In the genomic region with DNA sequence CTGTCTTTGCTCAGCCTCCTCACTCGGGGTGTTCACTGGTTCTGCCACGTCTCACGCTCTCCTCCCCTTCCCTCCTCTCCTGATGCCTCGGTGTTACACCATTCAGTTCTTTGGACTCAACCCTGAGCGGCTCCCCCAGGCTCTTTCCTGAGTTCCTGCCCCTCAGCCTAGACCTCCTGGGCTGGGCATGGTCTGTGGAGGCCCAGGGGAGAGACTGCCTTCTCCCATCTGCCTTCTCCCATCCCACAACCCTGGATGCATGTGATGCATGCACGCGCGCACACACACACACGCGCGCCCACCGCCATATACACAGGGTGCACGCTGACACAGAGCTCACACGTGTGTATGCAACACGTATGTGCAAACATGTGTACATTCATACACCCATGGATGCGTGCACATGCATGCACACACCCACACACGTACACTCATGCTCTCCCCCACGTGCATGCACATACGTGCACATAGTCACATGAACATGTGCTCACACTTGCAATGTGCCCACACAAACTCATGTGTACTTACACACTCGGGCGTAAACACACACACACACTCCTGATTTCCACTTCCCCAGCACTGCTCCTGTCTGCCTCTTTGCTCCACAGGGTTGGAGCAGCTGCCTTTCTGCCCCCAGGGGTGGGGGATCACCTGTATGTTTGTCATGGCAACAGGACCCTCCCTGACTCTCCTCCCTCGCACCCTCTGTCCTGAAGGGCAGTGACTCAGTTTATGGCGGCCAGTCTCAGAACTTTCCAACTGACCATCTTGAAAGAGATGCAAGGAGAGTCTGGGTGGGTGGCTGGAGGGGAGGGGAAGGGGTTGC, we compare ENCODE assay signal across 19 cellular contexts. TPM values are rescaled to one million over a fixed set of nuclear protein-coding genes. Genes with fewer than 3 reads are reported as not detected.
DNase-seq lines count a peak whose midpoint lies in the region; ATAC-seq, FAIRE-seq and TF ChIP-seq lines count a peak whose summit lies in the region.
"Had no signal": no experiment of that assay in that cellular context is flagged by ENCODE, and none has a peak within 500 bp of the region (broad histone marks: within the 10 kb centered on the region; RNA-seq: fewer than 3 reads in every experiment).

No MANE protein-coding gene starts in this region.

- H3K4me2 ChIP-seq in H1 (ENCODE audit: insufficient read depth in 1 of 2, low read depth in 2 of 2, low read length in 2 of 2), result no peak overlapping the region; a peak in 1 of 4 replicates

- H3K23ac ChIP-seq in H1 (ENCODE audit: insufficient read length), result no peak overlapping the region

- peak overlapping the region; percentile 31; the same call in 1 of the 2 replicates for H4K8ac ChIP-seq in H1 (ENCODE audit: extremely low read depth, insufficient read depth, low read length)

- no peak overlapping the region for H4K5ac ChIP-seq in H1 (ENCODE audit: insufficient read length, low read depth, low read length)

- H2BK20ac ChIP-seq in H1 (ENCODE audit: low read length), result no peak overlapping the region

- CTCF ChIA-PET in HEK293 (lab: Yijun Ruan, JAX), result no interaction called here
- CTCF ChIA-PET in H1 (lab: Charles Lee; ENCODE audit: partially characterized antibody), result interaction anchor here (0.8 to 2.3 kb wide), 4 partner anchors 15 to 325 kb away, joined by 3 to 6 read pairs (median 4); no protein-coding TSS in a partner anchor

- H3K79me1 ChIP-seq in H1 (ENCODE audit: low read depth, low read length), result peaks cover 5% of the 10 kb centered on the region; the same call in 1 of the 2 replicates

- H3K4me3 Mint-ChIP-seq in natural killer cell treated with Interleukin-12 subunit alpha and Interleukin-12 subunit beta and Interleukin-15 and Interleukin-18, amount 100 ng/mL, for 72 hours, result no peak overlapping the region
- H3K4me3 Mint-ChIP-seq: CD14-positive monocyte had no signal

- intact Hi-C loops in upper lobe of right lung (cut with DNase I), result no loop called here

- H3K9me3 Mint-ChIP-seq in natural killer cell treated with Interleukin-12 subunit alpha and Interleukin-12 subunit beta and Interleukin-15 and Interleukin-18, amount 100 ng/mL, for 72 hours, result no peaks in the 10 kb centered on the region

- no peak overlapping the region for H2AFZ ChIP-seq in H1 (ENCODE audit: low read length)

- H3K14ac ChIP-seq in H1 (ENCODE audit: insufficient read length), result no peak overlapping the region

- DNase-seq in H1 (ENCODE audit: low read depth in 1 of 2, low spot score in 2 of 2), result no peak
- no peak for DNase-seq in natural killer cell treated with Interleukin-12 subunit alpha and Interleukin-12 subunit beta and Interleukin-15 and Interleukin-18, amount 100 ng/mL, for 72 hours (ENCODE audit: low spot score)
- no peak for DNase-seq in upper lobe of right lung
- DNase-seq in GM20000 (ENCODE audit: low spot score), result no peak
- no peak for DNase-seq in HT-29 (ENCODE audit: low spot score)
- DNase-seq: ACHN, AML-193, KBM-7, MV-4-11, NCI-H1417, NCI-H187 treated with DMSO at 0.1 percent for 48 hours, NCI-H526 treated with DMSO at 0.1 percent for 48 hours, OCI-M1, SIG-M5 had no signal

- peaks cover 6 to 20% of the 10 kb centered on the region in 2 donors for H3K27me3 Mint-ChIP-seq in natural killer cell treated with Interleukin-12 subunit alpha and Interleukin-12 subunit beta and Interleukin-15 and Interleukin-18, amount 100 ng/mL, for 72 hours

- H2BK15ac ChIP-seq in H1 (ENCODE audit: low read length), result 0 out of 2 replicates have a peak overlapping the region, but pooled peaks have one; percentile 6

- no peak overlapping the region for H3K18ac ChIP-seq in H1 (ENCODE audit: extremely low read depth, low read length)

- H3K27ac ChIP-seq in HEK293 (ENCODE audit: extremely low read depth, low read depth, low read length) (no peak overlapping the region), H1 (ENCODE audit: low read depth, low read length) (no peak overlapping the region; the same call in 1 of the 2 replicates), upper lobe of right lung (no peak overlapping the region)
- H3K27ac ChIP-seq: HL-60 had no signal

- H2BK120ac ChIP-seq in H1 (replicated peaks; ENCODE audit: low read depth, low read length), result no peak overlapping the region

- peaks cover 0 to 2% of the 10 kb centered on the region in 2 experiments for H4K20me1 ChIP-seq in H1 (replicated peaks in 1 of 2; ENCODE audit: control insufficient read depth in 1 of 2, insufficient read depth in 2 of 2, low read length in 2 of 2)

- no peaks in the 10 kb centered on the region for H3K79me2 ChIP-seq in H1 (ENCODE audit: control insufficient read depth in 1 of 2, insufficient read depth in 2 of 2, low read length in 2 of 2)

- no peak for TF ChIP-seq EP300 in H1 (IDR thresholded peaks at IDR 0.05; ENCODE audit: borderline replicate concordance in 1 of 2, low read depth in 2 of 2, low read length in 2 of 2)

- H4K91ac ChIP-seq in H1 (replicated peaks; ENCODE audit: insufficient read length, low read length), result peak overlapping the region; percentile 79

- POLR2A ChIA-PET in HEK293 (lab: Yijun Ruan, JAX) (no interaction called here), H1 (lab: Charles Lee; ENCODE audit: partially characterized antibody) (no interaction called here)

- H2AK5ac ChIP-seq in H1 (ENCODE audit: low read depth, low read length), result peak overlapping the region; percentile 8; the same call in 1 of the 2 replicates

- no peaks in the 10 kb centered on the region; a peak in 1 of 3 replicates for H3K36me3 ChIP-seq in HEK293 (ENCODE audit: control insufficient read depth in 2 of 2, insufficient read depth in 1 of 2, low read length in 2 of 2)
- no peaks in the 10 kb centered on the region; a peak in 1 of 8 replicates for H3K36me3 ChIP-seq in H1 (ENCODE audit: control insufficient read depth in 2 of 4, insufficient read depth in 4 of 4, low read length in 3 of 4)
- no peaks in the 10 kb centered on the region for H3K36me3 ChIP-seq in upper lobe of right lung

- H3K27ac Mint-ChIP-seq in natural killer cell treated with Interleukin-12 subunit alpha and Interleukin-12 subunit beta and Interleukin-15 and Interleukin-18, amount 100 ng/mL, for 72 hours, result no peak overlapping the region
- H3K27ac Mint-ChIP-seq: CD14-positive monocyte had no signal

- peak overlapping the region; percentile 54; the same call in 1 of the 2 replicates for H2BK5ac ChIP-seq in H1 (ENCODE audit: low read depth, low read length)

- H3K4me3 ChIP-seq in HEK293 (ENCODE audit: low read depth, low read length) (no peak overlapping the region), H1 (ENCODE audit: extremely low read depth in 1 of 4, insufficient read depth in 2 of 4, low read depth in 3 of 4, low read length in 4 of 4) (no peak overlapping the region), upper lobe of right lung (no peak overlapping the region)
- H3K4me3 ChIP-seq: HAP-1 had no signal

- no peak overlapping the region for H3K4ac ChIP-seq in H1 (replicated peaks; ENCODE audit: insufficient read length, low read depth, low read length)

- no peak overlapping the region for H3K9ac ChIP-seq in H1 (replicated peaks in 1 of 4; ENCODE audit: extremely low read depth in 1 of 4, low read depth in 3 of 4, low read length in 3 of 4)

- H3K56ac ChIP-seq in H1 (replicated peaks; ENCODE audit: insufficient read length, low read depth, low read length), result no peak overlapping the region

- no peaks in the 10 kb centered on the region for H3K9me3 ChIP-seq in HEK293 (ENCODE audit: control insufficient read depth, insufficient read depth, low read depth, low read length)
- no peaks in the 10 kb centered on the region for H3K9me3 ChIP-seq in H1 (ENCODE audit: insufficient read depth in 2 of 2, low read depth in 1 of 2, low read length in 1 of 2)
- H3K9me3 ChIP-seq in upper lobe of right lung, result no peaks in the 10 kb centered on the region
- H3K9me3 ChIP-seq: HAP-1 had no signal

- no peak for TF ChIP-seq RAD21 in H1 (IDR thresholded peaks at IDR 0.05 in 1 of 2, conservative IDR thresholded peaks at IDR 0.05 in 1 of 2; ENCODE audit: low read depth in 2 of 2, low read length in 2 of 2)

- peak; percentile 49 to 57 for ATAC-seq in natural killer cell treated with Interleukin-12 subunit alpha and Interleukin-12 subunit beta and Interleukin-15 and Interleukin-18, amount 100 ng/mL, for 72 hours
- peak; percentile 30 for ATAC-seq in upper lobe of right lung
- ATAC-seq in GM21515 (IDR thresholded peaks at IDR 0.05; ENCODE audit: unreplicated experiment), result no peak

- no peak for TF ChIP-seq POLR2A in H1 (IDR thresholded peaks at IDR 0.05; ENCODE audit: control extremely low read depth in 1 of 2, low read depth in 2 of 2, low read length in 2 of 2)

- no peaks in the 10 kb centered on the region for H3K36me3 Mint-ChIP-seq in natural killer cell treated with Interleukin-12 subunit alpha and Interleukin-12 subunit beta and Interleukin-15 and Interleukin-18, amount 100 ng/mL, for 72 hours
- H3K36me3 Mint-ChIP-seq: CD14-positive monocyte had no signal

- WGBS in H1 (ENCODE audit: extremely low coverage in 1 of 2, insufficient coverage in 1 of 2, insufficient read length in 1 of 2, insufficient replicate concordance in 2 of 2, low coverage in 1 of 2, low lambda C conversion rate in 2 of 2, missing lambda C conversion rate in 1 of 2), 2 experiments, result 94% methylated on average over 23 of the region's 23 CpGs; no CpG with 5 or more reads in 1 of the 2 experiments

- no peak for FAIRE-seq in H1 (lab: Jason Lieb, UNC)

- TF ChIP-seq CTCF in HEK293 (tag by site-specific recombination; IDR thresholded peaks at IDR 0.05) (no peak), H1 (IDR thresholded peaks at IDR 0.05; ENCODE audit: control extremely low read depth in 1 of 3, insufficient read depth in 1 of 3, low read depth in 1 of 3, low read length in 3 of 3) (no peak), upper lobe of right lung (IDR thresholded peaks at IDR 0.05) (no peak), GM20000 (IDR thresholded peaks at IDR 0.05; ENCODE audit: extremely low read depth, missing control alignments) (no peak)

- H3K4me1 Mint-ChIP-seq in natural killer cell treated with Interleukin-12 subunit alpha and Interleukin-12 subunit beta and Interleukin-15 and Interleukin-18, amount 100 ng/mL, for 72 hours (ENCODE audit: low read depth in 2 of 2), result peaks cover 0 to 3% of the 10 kb centered on the region in 2 donors
- H3K4me1 Mint-ChIP-seq: CD14-positive monocyte had no signal

- H3K27me3 ChIP-seq in H1 (replicated peaks in 1 of 4; ENCODE audit: control insufficient read depth in 3 of 4, extremely low read depth in 1 of 4, insufficient read depth in 3 of 4, low read length in 3 of 4) (no peaks in the 10 kb centered on the region), upper lobe of right lung (no peaks in the 10 kb centered on the region)

- H3K23me2 ChIP-seq in H1 (ENCODE audit: low read depth, low read length), result no peaks in the 10 kb centered on the region

- no peak overlapping the region; the same call in 1 of the 2 replicates for H2BK12ac ChIP-seq in H1 (ENCODE audit: low read depth, low read length)

- H3K4me1 ChIP-seq in HEK293 (ENCODE audit: control insufficient read depth, insufficient read depth, low read length), result peaks cover 15% of the 10 kb centered on the region
- peaks cover 0 to 11% (median 4%) of the 10 kb centered on the region in 4 experiments; a peak in 5 of 7 replicates for H3K4me1 ChIP-seq in H1 (replicated peaks in 1 of 4; ENCODE audit: control insufficient read depth in 3 of 4, insufficient read depth in 4 of 4, low read length in 3 of 4)
- no peaks in the 10 kb centered on the region for H3K4me1 ChIP-seq in upper lobe of right lung

RNA-seq across cellular contexts. Expression of gene HUNK, which starts 59.0 kb away (rescaled TPM):
- 10.2 and 16.7 TPM in 2 replicates for total RNA-seq in H1 (2021; fragmentation: NEBNext Ultra II Directional; extraction: Animal tissue kit (Norgen Biotek cat#: 25700))
- 1.9 and 2.6 TPM in 2 replicates for polyA plus RNA-seq in H1 (2011; rRNA removed)
- polyA plus RNA-seq in H1 (2011; cell fraction: cytosol; rRNA removed), result 3.1 TPM
- 3.9 TPM for polyA plus RNA-seq in H1 (2011; cell fraction: nucleus; rRNA removed)
- 3.4 to 5.2 TPM (median 4.6 TPM) in 4 replicates for polyA plus RNA-seq in H1 (2012, experiment 1 of 2)
- 1.9 TPM for polyA plus RNA-seq in H1 (2012, experiment 2 of 2)
- polyA plus RNA-seq in H1 (2013, experiment 1 of 2), result 3.2 TPM
- polyA plus RNA-seq in H1 (2013, experiment 2 of 2), result 3.0 TPM
- 4.3 and 6.1 TPM in 2 replicates for polyA minus RNA-seq in H1 (2011; rRNA and poly(A)+ RNA removed)
- 3.5 TPM for polyA minus RNA-seq in H1 (2011; cell fraction: cytosol; rRNA and poly(A)+ RNA removed)
- polyA minus RNA-seq in H1 (2011; cell fraction: nucleus; rRNA and poly(A)+ RNA removed), result 3.7 TPM
- total RNA-seq in natural killer cell treated with Interleukin-12 subunit alpha and Interleukin-12 subunit beta and Interleukin-15 and Interleukin-18, amount 100 ng/mL, for 72 hours, result under 1 TPM in 1 of 2 donors, not detected in 1; 0.07 TPM
- 2.0 TPM for total RNA-seq in upper lobe of right lung
- total RNA-seq in HT-29 (2014; rRNA removed; shearing (Covaris generic)), result not detected in 2 replicates
- polyA plus RNA-seq: CD14-positive monocyte had no signal
